Comparison of ENCODE assay signal across 8 cellular contexts in the genomic region with DNA sequence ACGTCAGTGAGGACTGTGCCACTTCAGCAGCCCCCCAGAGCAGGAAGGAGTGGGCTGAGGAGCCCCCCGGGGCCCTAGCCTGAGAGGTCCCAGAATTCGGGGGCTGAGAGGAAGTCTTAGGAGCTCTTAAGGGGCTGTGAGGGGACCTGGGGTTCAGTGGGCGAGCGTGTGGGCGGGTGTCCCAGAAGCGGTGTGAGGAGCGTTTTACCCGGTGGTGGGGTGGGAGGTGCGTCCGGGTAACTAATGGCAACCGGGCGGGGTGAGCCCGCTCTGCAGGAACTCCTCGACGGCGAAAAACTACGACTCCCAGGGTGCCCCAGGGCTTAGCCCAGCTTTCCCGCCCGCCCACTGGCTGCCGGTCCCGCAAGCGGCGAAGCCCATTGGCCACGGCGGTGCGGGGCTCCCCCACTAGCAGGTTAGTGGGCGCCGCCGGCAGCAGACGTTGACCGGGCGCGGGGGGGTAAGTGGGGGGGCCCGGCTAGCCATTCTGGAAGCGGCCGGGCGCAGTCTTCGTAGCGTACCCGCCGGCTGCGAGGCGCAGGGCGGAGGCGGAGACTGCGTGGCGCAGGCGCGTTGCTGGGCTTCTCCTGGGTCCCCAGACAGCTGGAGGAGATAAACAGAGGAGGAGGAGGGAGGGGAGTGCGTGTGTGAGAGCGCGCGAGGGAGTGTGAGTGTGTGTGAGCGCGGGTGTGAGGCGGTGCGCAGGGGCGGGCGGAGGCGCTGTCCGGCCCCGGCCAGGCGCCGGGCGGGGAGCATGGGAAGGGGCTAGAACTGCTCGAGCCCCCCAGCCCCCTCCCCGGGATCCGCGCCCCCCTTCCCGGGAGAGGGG. TPM values are rescaled to one million over a fixed set of nuclear protein-coding genes. Genes with fewer than 3 reads are reported as not detected.
A peak's percentile ranks its signal among the peaks of the same experiment; 100 is the strongest.
DNase-seq lines count a peak whose midpoint lies in the region; ATAC-seq and TF ChIP-seq lines count a peak whose summit lies in the region.

TSS of gene WDTC1 (plus strand) at position 579 of the 829 bp plus-strand sequence. CDS start 26,423 bp downstream, outside the sequence.

- H3K27ac ChIP-seq in parathyroid adenoma (peak within 1 kb of the TSS; percentile 71), tibial nerve (peak within 1 kb of the TSS; percentile 76 to 94 (median 86))

- H3K27me3 ChIP-seq in adipocyte (replicated peaks; ENCODE audit: control insufficient read depth, insufficient read depth, low read length) (no peaks in the 10 kb centered on the region), parathyroid adenoma (ENCODE audit: control insufficient read depth, insufficient read depth, low read length) (no peaks in the 10 kb centered on the region), tibial nerve (no peaks in the 10 kb centered on the region)

- H3K9ac ChIP-seq in adipocyte (ENCODE audit: low read length), result peak within 1 kb of the TSS; percentile 73
- H3K9ac ChIP-seq in parathyroid adenoma, result no peak within 1 kb of the TSS

- TF ChIP-seq CTCF in GM12875 (IDR thresholded peaks at IDR 0.05; ENCODE audit: borderline replicate concordance, insufficient read depth, low read depth, low read length), result no peak
- no peak for TF ChIP-seq CTCF in parathyroid adenoma (IDR thresholded peaks at IDR 0.05)
- TF ChIP-seq CTCF in tibial nerve (IDR thresholded peaks at IDR 0.05), result peak in 1 of 5 experiments; percentile 37

- H3K4me3 ChIP-seq in GM12875 (ENCODE audit: low read depth, low read length) (peak within 1 kb of the TSS; percentile 55), adipocyte (ENCODE audit: low read length) (peak within 1 kb of the TSS; percentile 82), parathyroid adenoma (ENCODE audit: low read depth, low read length) (peak within 1 kb of the TSS; percentile 74), tibial nerve (peak within 1 kb of the TSS; percentile 70 to 84 (median 72))

- peak within 1 kb of the TSS; percentile 98 for H3K4me2 ChIP-seq in parathyroid adenoma (ENCODE audit: low read length)

- peak; percentile 80 to 81 for TF ChIP-seq EP300 in tibial nerve (IDR thresholded peaks at IDR 0.05)

- WGBS in tibial nerve, 2 donors, result 1% methylated on average over 43 to 50 of the region's 71 CpGs

- intact Hi-C loops in Right ventricle myocardium superior (cut with DNase I), result no loop called here

- DNase-seq in NCI-H1436 (lab: John Stamatoyannopoulos, UW), result peak; percentile 93
- DNase-seq in T follicular helper cell (ENCODE audit: low read depth), result peak; percentile 98
- peak; percentile 99 for DNase-seq in adipocyte (ENCODE audit: low read depth)
- DNase-seq in Right ventricle myocardium superior, result peak; percentile 98
- peak; percentile 92 for DNase-seq in tibial nerve (ENCODE audit: low spot score in 2 of 2)

- H3K36me3 ChIP-seq in adipocyte (ENCODE audit: control insufficient read depth, insufficient read depth, low read length, severe bottlenecking), result no peaks in the 10 kb centered on the region
- no peaks in the 10 kb centered on the region for H3K36me3 ChIP-seq in parathyroid adenoma (ENCODE audit: control insufficient read depth, insufficient read depth, low read length)
- no peaks in the 10 kb centered on the region for H3K36me3 ChIP-seq in tibial nerve

- H3K4me1 ChIP-seq in adipocyte (ENCODE audit: control insufficient read depth, insufficient read depth, low read length) (peaks cover 11% of the 10 kb centered on the region), parathyroid adenoma (peaks cover 10% of the 10 kb centered on the region), tibial nerve (peaks cover 0 to 36% (median 12%) of the 10 kb centered on the region in 4 donors)

- H2AFZ ChIP-seq in parathyroid adenoma, result peak within 1 kb of the TSS; percentile 93

- H3K79me2 ChIP-seq in parathyroid adenoma, result peaks cover 16% of the 10 kb centered on the region

- peak in 1 of 2 donors; percentile 82 for TF ChIP-seq POLR2A in tibial nerve (IDR thresholded peaks at IDR 0.05)

- ATAC-seq in HG02798 (IDR thresholded peaks at IDR 0.05; ENCODE audit: poor library complexity, unreplicated experiment), result peak; percentile 93
- peak; percentile 99 for ATAC-seq in Right ventricle myocardium superior (ENCODE audit: poor library complexity)

- H3K9me3 ChIP-seq in adipocyte (ENCODE audit: control insufficient read depth, low read length) (no peaks in the 10 kb centered on the region), parathyroid adenoma (ENCODE audit: control insufficient read depth, low read length) (no peaks in the 10 kb centered on the region), tibial nerve (no peaks in the 10 kb centered on the region)

RNA-seq across cellular contexts. Expression of gene WDTC1, which starts in this region (rescaled TPM):
- total RNA-seq in Right ventricle myocardium superior (61.1 TPM), tibial nerve (10 to 100 TPM; 33.0 to 51.0 (median 38.4) TPM)

Comparison
In these comparisons a context has a peak if more than half of its experiments do, and no peak if none do; other contexts are left out.
1. Peak in every context shown above with its lines: DNase-seq, ATAC-seq, H3K4me3 ChIP-seq and H3K27ac ChIP-seq.